In the genomic region with DNA sequence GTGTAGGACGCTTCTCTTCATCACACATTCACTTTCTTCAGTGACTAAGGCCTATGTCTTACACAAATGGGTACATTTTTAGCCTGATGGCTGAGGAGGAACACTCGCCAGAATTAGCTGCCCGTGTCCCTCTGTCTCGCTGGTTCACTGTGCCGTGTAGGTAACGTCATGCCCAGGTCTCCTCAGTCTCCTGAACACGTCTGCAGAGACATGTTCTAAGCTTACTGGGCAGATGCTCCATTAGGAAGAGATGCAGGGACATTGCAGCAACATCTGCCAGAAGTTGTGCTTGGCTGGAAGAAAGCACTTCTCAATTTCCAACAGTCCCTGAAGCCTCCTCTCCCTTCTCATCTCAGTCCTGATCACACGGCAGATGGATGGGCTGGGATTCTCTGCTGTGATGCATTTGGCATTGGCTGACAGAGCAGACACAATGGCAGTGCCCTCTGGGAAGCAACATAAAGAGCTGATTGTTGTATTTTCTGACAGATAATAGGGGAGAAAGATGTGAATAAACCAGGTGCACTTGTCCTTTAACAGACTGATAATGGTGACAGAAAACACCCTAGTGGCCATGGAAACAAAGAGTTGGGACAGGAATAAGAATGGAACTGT, we compare ENCODE assay signal across 22 cellular contexts. TPM values are rescaled to one million over a fixed set of nuclear protein-coding genes. Genes with fewer than 3 reads are reported as not detected.
DNase-seq lines count a peak whose midpoint lies in the region; ATAC-seq and TF ChIP-seq lines count a peak whose summit lies in the region.
"Had no signal": no experiment of that assay in that cellular context is flagged by ENCODE, and none has a peak within 500 bp of the region (broad histone marks: within the 10 kb centered on the region; RNA-seq: fewer than 3 reads in every experiment).

No MANE protein-coding gene starts in this region.

- no peaks in the 10 kb centered on the region for H3K4me1 ChIP-seq in ovary (ENCODE audit: insufficient read depth)
- H3K4me1 ChIP-seq in colonic mucosa = no peaks in the 10 kb centered on the region
- H3K4me1 ChIP-seq: Caco-2 had no signal

- no peaks in the 10 kb centered on the region for H3K36me3 ChIP-seq in ovary
- H3K36me3 ChIP-seq in colonic mucosa = no peaks in the 10 kb centered on the region

- TF ChIP-seq CTCF in ovary (IDR thresholded peaks at IDR 0.05) (no peak), colonic mucosa (IDR thresholded peaks at IDR 0.05) (no peak)

- H3K4me3 ChIP-seq in ovary (no peak overlapping the region), colonic mucosa (no peak overlapping the region)

- no peak for TF ChIP-seq EP300 in ovary (IDR thresholded peaks at IDR 0.05)

- ATAC-seq in GM18909 (IDR thresholded peaks at IDR 0.05; ENCODE audit: poor library complexity, unreplicated experiment) = no peak
- no peak for ATAC-seq in GM21381 (IDR thresholded peaks at IDR 0.05; ENCODE audit: unreplicated experiment)
- ATAC-seq: SK-N-SH treated with all-trans-retinoic acid at 6 μM for 48 hours had no signal

- no peaks in the 10 kb centered on the region for H3K9me3 ChIP-seq in ovary
- no peaks in the 10 kb centered on the region for H3K9me3 ChIP-seq in colonic mucosa
- H3K9me3 ChIP-seq: Caco-2 had no signal

- DNase-seq in NCI-H2227 (lab: John Stamatoyannopoulos, UW; ENCODE audit: unreplicated experiment) = peak; percentile 4
- DNase-seq in NCI-H2227 treated with DMSO at 0.1 percent for 48 hours (lab: John Stamatoyannopoulos, UW) = no peak
- peak; percentile 67 for DNase-seq in NCI-H748 (lab: John Stamatoyannopoulos, UW; ENCODE audit: unreplicated experiment)
- peak; percentile 67 for DNase-seq in inferior parietal cortex (ENCODE audit: extremely low spot score)
- DNase-seq in ovary = no peak
- no peak for DNase-seq in colonic mucosa
- DNase-seq: Caco-2, DMS79, GOT3, KG1, NCI-H1048, NCI-H187 treated with DMSO at 0.1 percent for 48 hours, NCI-H226, NCI-H82, SHP77 had no signal

- intact Hi-C loops in ovary (cut with DNase I) = loop anchor here in 1 of 4 donors (5.0 kb wide), 2 partner anchors 207 to 767 kb away; no protein-coding TSS in a partner anchor
- intact Hi-C loops in colonic mucosa (cut with DNase I) = no loop called here

- H3K27me3 ChIP-seq in ovary = no peaks in the 10 kb centered on the region
- H3K27me3 ChIP-seq in colonic mucosa = no peaks in the 10 kb centered on the region

- no peak for TF ChIP-seq POLR2A in ovary (IDR thresholded peaks at IDR 0.05)

- no peak overlapping the region for H3K9ac ChIP-seq in colonic mucosa (ENCODE audit: low read depth in 2 of 2, low read length in 2 of 2)

- 67 to 76% (median 73%) methylated on average over 8 of the region's 8 CpGs for WGBS in ovary, 3 donors

- H3K27ac ChIP-seq in ovary (no peak overlapping the region), colonic mucosa (no peak overlapping the region)
- H3K27ac ChIP-seq: C4-2B had no signal

RNA-seq across cellular contexts. Expression of a gene that starts 29.2 kb away (rescaled TPM):
- total RNA-seq in ovary (not detected), colonic mucosa (not detected)
- not detected for polyA plus RNA-seq in ovary
- total RNA-seq: A172, Caco-2, G401, M059J had no signal

Comparison
In these comparisons a context has a peak if more than half of its experiments do, and no peak if none do; other contexts are left out.
1. DNase-seq: peak in NCI-H2227 (single experiment), NCI-H748 (single experiment) and inferior parietal cortex (single experiment); none in NCI-H2227 treated with DMSO at 0.1 percent for 48 hours (single experiment), ovary (0 of 5) and colonic mucosa (single experiment).